ENCODE assay signal across 32 cellular contexts in genomic region chr19:3776479-3777040, GRCh38. TPM values are rescaled to one million over a fixed set of nuclear protein-coding genes. Genes with fewer than 3 reads are reported as not detected.
"Had no signal": no experiment of that assay in that cellular context is flagged by ENCODE, and none has a peak within 500 bp of the region (broad histone marks: within the 10 kb centered on the region; RNA-seq: fewer than 3 reads in every experiment).

No MANE protein-coding gene starts in this region.

- H3K27ac ChIP-seq: ascending aorta, SJCRH30, SK-N-MC had no signal

- H3K27ac Mint-ChIP-seq: activated CD4-positive, alpha-beta T cell treated with anti-CD3 and anti-CD28 coated beads, Interleukin-2, amount 10 ng/mL, durations not matched to agents 24 days and 14 days; activated CD8-positive, alpha-beta T cell treated with anti-CD3 and anti-CD28 coated beads, Interleukin-2, amount 10 ng/mL, durations not matched to agents 7 days and 5 days; activated naive CD4-positive, alpha-beta T cell treated with anti-CD3 and anti-CD28 coated beads, Interleukin-2, amount 50 U/mL, for 24 hours; activated naive CD8-positive, alpha-beta T cell treated with anti-CD3 and anti-CD28 coated beads, Interleukin-2, amount 10 ng/mL, durations not matched to agents 7 days and 5 days; activated T-cell treated with anti-CD3 and anti-CD28 coated beads, Interleukin-2, amount 50 U/mL, for 24 hours had no signal

- H3K9me3 Mint-ChIP-seq: activated naive CD4-positive, alpha-beta T cell treated with anti-CD3 and anti-CD28 coated beads, Interleukin-2, amount 50 U/mL, for 24 hours had no signal

- H3K27me3 Mint-ChIP-seq: activated CD4-positive, alpha-beta T cell treated with anti-CD3 and anti-CD28 coated beads, Interleukin-2, amount 10 ng/mL, durations not matched to agents 24 days and 14 days; activated naive CD4-positive, alpha-beta T cell treated with anti-CD3 and anti-CD28 coated beads, Interleukin-2, amount 50 U/mL, for 24 hours; activated naive CD8-positive, alpha-beta T cell treated with anti-CD3 and anti-CD28 coated beads, Interleukin-2, amount 10 ng/mL, durations not matched to agents 7 days and 5 days; activated T-cell treated with anti-CD3 and anti-CD28 coated beads, Interleukin-2, amount 50 U/mL, for 24 hours had no signal

- H3K4me1 Mint-ChIP-seq: activated CD4-positive, alpha-beta T cell treated with anti-CD3 and anti-CD28 coated beads, Interleukin-2, amount 10 ng/mL, durations not matched to agents 24 days and 14 days; activated naive CD4-positive, alpha-beta T cell treated with anti-CD3 and anti-CD28 coated beads, Interleukin-2, amount 50 U/mL, for 24 hours had no signal

- H3K4me3 Mint-ChIP-seq: activated CD4-positive, alpha-beta T cell treated with anti-CD3 and anti-CD28 coated beads, Interleukin-2, amount 10 ng/mL, durations not matched to agents 24 days and 14 days; activated CD8-positive, alpha-beta T cell treated with anti-CD3 and anti-CD28 coated beads, Interleukin-2, amount 10 ng/mL, durations not matched to agents 7 days and 5 days; activated naive CD4-positive, alpha-beta T cell treated with anti-CD3 and anti-CD28 coated beads, Interleukin-2, amount 50 U/mL, for 24 hours; activated naive CD8-positive, alpha-beta T cell treated with anti-CD3 and anti-CD28 coated beads, Interleukin-2, amount 10 ng/mL, durations not matched to agents 7 days and 5 days; activated T-cell treated with anti-CD3 and anti-CD28 coated beads, Interleukin-2, amount 50 U/mL, for 24 hours had no signal

- H3K4me1 ChIP-seq: ascending aorta, SJCRH30 had no signal

- H3K9me3 ChIP-seq: SJCRH30 had no signal

- ATAC-seq: activated CD8-positive, alpha-beta T cell treated with anti-CD3 and anti-CD28 coated beads, Interleukin-2, amount 10 ng/mL, durations not matched to agents 7 days and 5 days; Panc1 had no signal

- H3K27me3 ChIP-seq: ascending aorta had no signal

- H3K4me3 ChIP-seq: ascending aorta, SJCRH30, SK-N-MC had no signal

- H3K36me3 ChIP-seq: ascending aorta, SJCRH30 had no signal

- DNase-seq: activated CD4-positive, alpha-beta T cell treated with anti-CD3 and anti-CD28 coated beads for 1 hour; activated CD4-positive, alpha-beta T cell treated with anti-CD3 and anti-CD28 coated beads, Interleukin-2, amount 10 ng/mL, durations not matched to agents 24 days and 14 days; activated CD4-positive, alpha-beta T cell treated with anti-CD3 and anti-CD28 coated beads, Interleukin-2, amount 50 U/mL, for 4 hours; activated CD4-positive, CD25-positive, alpha-beta regulatory T cell; activated CD8-positive, alpha-beta T cell treated with anti-CD3 and anti-CD28 coated beads, Interleukin-2, amount 10 ng/mL, durations not matched to agents 7 days and 5 days; activated effector memory CD4-positive, alpha-beta T cell treated with Interleukin-2 at 50 U/mL for 16 hours; activated naive CD8-positive, alpha-beta T cell treated with anti-CD3 and anti-CD28 coated beads, Interleukin-2, amount 10 ng/mL, durations not matched to agents 7 days and 5 days; activated T-cell treated with anti-CD3 and anti-CD28 coated beads, Interleukin-2, amount 50 U/mL, for 24 hours; amygdala; NCI-H1048; NCI-H1105 treated with DMSO at 0.1 percent for 48 hours; NCI-H1436; NCI-H1694; NCI-H1930; NCI-H2081 treated with DMSO at 0.1 percent for 48 hours; NCI-H345; NCI-H524 treated with DMSO at 0.1 percent for 48 hours; SHP77; SJCRH30; T1000; WERI-Rb-1 had no signal

RNA-seq across cellular contexts. Expression of gene RAX2, which starts 4.5 kb away (rescaled TPM):
- total RNA-seq: activated CD4-positive, alpha-beta T cell treated with anti-CD3 and anti-CD28 coated beads, Interleukin-2, amount 10 ng/mL, durations not matched to agents 24 days and 14 days; activated CD8-positive, alpha-beta T cell treated with anti-CD3 and anti-CD28 coated beads, Interleukin-2, amount 10 ng/mL, durations not matched to agents 7 days and 5 days; activated naive CD8-positive, alpha-beta T cell treated with anti-CD3 and anti-CD28 coated beads, Interleukin-2, amount 10 ng/mL, durations not matched to agents 7 days and 5 days; ascending aorta; cardiac septum; MCF 10A; NCI-H460; RPMI7951; SJCRH30; T-helper 1 cell treated with Interleukin-12 subunit alpha and Interleukin-12 subunit beta and Interleukin-4 antibody, amounts not matched to agents 30 ng/mL and 1 ng/mL, for 36 hours; T-helper 2 cell treated with Interferon-gamma antibody and Interleukin-4, amounts not matched to agents 100 ng/mL and 5 ng/mL, for 36 hours had no signal
- polyA plus RNA-seq: adipose tissue had no signal

RNA-seq across cellular contexts. Expression of gene MATK, which starts 9.6 kb away (rescaled TPM):
- total RNA-seq: ascending aorta, MCF 10A, NCI-H460, RPMI7951, SJCRH30 had no signal
